ENCODE assay signal across 18 cellular contexts in the genomic region with DNA sequence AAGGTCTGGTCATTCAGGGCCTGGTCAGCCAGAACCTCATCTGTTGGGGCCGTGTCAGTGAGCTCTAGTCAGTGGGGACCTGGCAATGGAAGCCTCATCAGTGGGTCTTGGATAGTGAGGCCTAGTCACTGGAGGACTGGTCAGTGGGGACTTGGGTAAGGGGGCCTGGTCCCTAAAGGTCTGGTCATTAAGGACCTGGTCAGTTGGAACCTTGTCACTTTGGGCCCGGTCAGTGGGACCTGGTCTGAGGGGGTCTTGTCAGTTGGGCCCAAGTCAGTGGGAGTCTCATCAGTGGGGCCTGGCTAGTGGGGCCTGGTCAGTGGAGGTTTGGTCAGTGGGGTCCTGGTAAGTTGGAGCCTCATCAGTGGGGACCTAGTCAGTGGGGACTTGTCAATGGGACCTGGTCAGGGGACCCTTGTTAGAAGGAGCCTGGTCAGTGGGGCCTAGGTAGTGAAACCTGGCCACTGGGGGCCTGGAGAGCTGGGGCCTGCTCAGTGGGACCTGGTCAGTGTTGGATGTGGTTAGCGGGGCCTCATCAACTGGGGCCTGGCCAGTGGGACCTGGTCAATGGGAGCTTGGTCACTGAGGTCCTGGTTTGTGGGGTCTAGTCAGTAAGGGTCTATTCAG. TPM values are rescaled to one million over a fixed set of nuclear protein-coding genes. Genes with fewer than 3 reads are reported as not detected.
DNase-seq lines count a peak whose midpoint lies in the region; ATAC-seq and TF ChIP-seq lines count a peak whose summit lies in the region.
"Had no signal": no experiment of that assay in that cellular context is flagged by ENCODE, and none has a peak within 500 bp of the region (broad histone marks: within the 10 kb centered on the region; RNA-seq: fewer than 3 reads in every experiment).

No MANE protein-coding gene starts in this region.

- H4K20me1 ChIP-seq in osteoblast (ENCODE audit: insufficient read depth, low read length), result no peaks in the 10 kb centered on the region

- TF ChIP-seq CTCF in osteoblast (IDR thresholded peaks at IDR 0.05; ENCODE audit: extremely low read depth, low read depth, low read length) (no peak), esophagus squamous epithelium (IDR thresholded peaks at IDR 0.05) (no peak), type B pancreatic cell (conservative IDR thresholded peaks at IDR 0.05) (no peak)

- H3K36me3 ChIP-seq in osteoblast (ENCODE audit: insufficient read depth, low read length) (no peaks in the 10 kb centered on the region), esophagus squamous epithelium (no peaks in the 10 kb centered on the region)

- ATAC-seq in left cardiac atrium, result no peak
- no peak for ATAC-seq in right cardiac atrium
- ATAC-seq in activated T-helper 17 cell treated with anti-CD3 and anti-CD28 coated beads, Interleukin-2, amount 50 U/mL, for 72 hours (replicated peaks), result no peak
- ATAC-seq: A549 had no signal

- no peaks in the 10 kb centered on the region for H3K27me3 Mint-ChIP-seq in activated T-helper 17 cell treated with anti-CD3 and anti-CD28 coated beads, Interleukin-2, amount 50 U/mL, for 72 hours
- peaks cover 4% of the 10 kb centered on the region for H3K27me3 Mint-ChIP-seq in type B pancreatic cell
- H3K27me3 Mint-ChIP-seq: B cell had no signal

- H3K4me2 ChIP-seq in osteoblast (ENCODE audit: insufficient read depth, low read length), result no peak overlapping the region
- H3K4me2 ChIP-seq: A549 had no signal

- H3K36me3 Mint-ChIP-seq in activated T-helper 17 cell treated with anti-CD3 and anti-CD28 coated beads, Interleukin-2, amount 50 U/mL, for 72 hours (ENCODE audit: low read depth), result no peaks in the 10 kb centered on the region
- no peaks in the 10 kb centered on the region for H3K36me3 Mint-ChIP-seq in type B pancreatic cell
- H3K36me3 Mint-ChIP-seq: CD14-positive monocyte had no signal

- H3K9me3 ChIP-seq in right cardiac atrium (ENCODE audit: control insufficient read depth, low read length) (no peaks in the 10 kb centered on the region), osteoblast (ENCODE audit: low read depth, low read length) (no peaks in the 10 kb centered on the region), esophagus squamous epithelium (no peaks in the 10 kb centered on the region)
- H3K9me3 ChIP-seq: A549 had no signal

- DNase-seq in left cardiac atrium (peak; percentile 8), right cardiac atrium (no peak), osteoblast (ENCODE audit: insufficient read length, low spot score, missing footprints) (peak; percentile 54), esophagus squamous epithelium (lab: John Stamatoyannopoulos, UW) (no peak), NCI-H2081 treated with DMSO at 0.1 percent for 48 hours (lab: John Stamatoyannopoulos, UW) (no peak), type B pancreatic cell (ENCODE audit: extremely low spot score, unreplicated experiment) (no peak)
- DNase-seq: EL, GF-D8, Kasumi-1, NCI-H1417, NCI-H1694 treated with DMSO at 0.1 percent for 48 hours, NCI-H446, NCI-H526, OCI-M1 had no signal

- WGBS in right cardiac atrium, result 97% methylated on average over 3 of the region's 3 CpGs
- WGBS in esophagus squamous epithelium, 2 donors, result 100% methylated on average over 2 of the region's 3 CpGs; no CpG with 5 or more reads in 1 of the 2 donors

- no peaks in the 10 kb centered on the region for H3K4me1 ChIP-seq in right cardiac atrium (ENCODE audit: control insufficient read depth, insufficient read depth, low read length)
- H3K4me1 ChIP-seq in osteoblast (ENCODE audit: insufficient read depth, low read length), result no peaks in the 10 kb centered on the region
- H3K4me1 ChIP-seq in esophagus squamous epithelium, result no peaks in the 10 kb centered on the region
- H3K4me1 ChIP-seq: A549 had no signal

- no peak for TF ChIP-seq POLR2A in esophagus squamous epithelium (IDR thresholded peaks at IDR 0.05)

- intact Hi-C loops in left cardiac atrium (cut with DNase I), result no loop called here
- intact Hi-C loops in right cardiac atrium (cut with DNase I), result no loop called here
- intact Hi-C loops in esophagus squamous epithelium (cut with DNase I), result no loop called here

- H3K27me3 ChIP-seq in right cardiac atrium (ENCODE audit: control insufficient read depth, insufficient read depth) (no peaks in the 10 kb centered on the region), osteoblast (ENCODE audit: insufficient read depth, low read length) (no peaks in the 10 kb centered on the region), esophagus squamous epithelium (no peaks in the 10 kb centered on the region)

- no peak overlapping the region for H2AFZ ChIP-seq in osteoblast (ENCODE audit: low read length)

- H3K4me3 ChIP-seq in right cardiac atrium (ENCODE audit: low read length) (no peak overlapping the region), osteoblast (ENCODE audit: insufficient read depth, low read length) (no peak overlapping the region), esophagus squamous epithelium (no peak overlapping the region)
- H3K4me3 ChIP-seq: A549 had no signal

- peak overlapping the region; percentile 30 for H3K27ac Mint-ChIP-seq in activated T-helper 17 cell treated with anti-CD3 and anti-CD28 coated beads, Interleukin-2, amount 50 U/mL, for 72 hours
- H3K27ac Mint-ChIP-seq in type B pancreatic cell, result no peak overlapping the region
- H3K27ac Mint-ChIP-seq: B cell had no signal

- no peaks in the 10 kb centered on the region for H3K79me2 ChIP-seq in osteoblast (ENCODE audit: insufficient read depth, low read length)

- no peak overlapping the region for H3K4me3 Mint-ChIP-seq in activated T-helper 17 cell treated with anti-CD3 and anti-CD28 coated beads, Interleukin-2, amount 50 U/mL, for 72 hours
- no peak overlapping the region for H3K4me3 Mint-ChIP-seq in type B pancreatic cell
- H3K4me3 Mint-ChIP-seq: B cell, CD14-positive monocyte had no signal

- H3K9me3 Mint-ChIP-seq in activated T-helper 17 cell treated with anti-CD3 and anti-CD28 coated beads, Interleukin-2, amount 50 U/mL, for 72 hours, result no peaks in the 10 kb centered on the region
- no peaks in the 10 kb centered on the region for H3K9me3 Mint-ChIP-seq in type B pancreatic cell

- no peaks in the 10 kb centered on the region for H3K4me1 Mint-ChIP-seq in activated T-helper 17 cell treated with anti-CD3 and anti-CD28 coated beads, Interleukin-2, amount 50 U/mL, for 72 hours
- H3K4me1 Mint-ChIP-seq in type B pancreatic cell (ENCODE audit: unreplicated experiment), result no peaks in the 10 kb centered on the region
- H3K4me1 Mint-ChIP-seq: B cell had no signal

- H3K27ac ChIP-seq in right cardiac atrium (ENCODE audit: low read length) (no peak overlapping the region), osteoblast (ENCODE audit: low read depth, low read length) (no peak overlapping the region), esophagus squamous epithelium (no peak overlapping the region)
- H3K27ac ChIP-seq: A549 had no signal

RNA-seq across cellular contexts. Expression of a gene that starts 43.7 kb away (rescaled TPM):
- total RNA-seq in left cardiac atrium (100 to 1,000 TPM; 183 to 310 TPM), right cardiac atrium (100 to 1,000 TPM in 3 of 4 donors, 10 to 100 TPM in 1; 87.7 to 226 (median 130) TPM), osteoblast (1,233 and 1,325 TPM in 2 replicates), esophagus squamous epithelium (100 to 1,000 TPM; 307 to 577 (median 369) TPM), type B pancreatic cell (ENCODE audit: low replicate concordance) (425 and 472 TPM in 2 replicates)
- 137 TPM for polyA plus RNA-seq in right cardiac atrium
- total RNA-seq in activated T-helper 17 cell treated with anti-CD3 and anti-CD28 coated beads, Interleukin-2, amount 50 U/mL, for 72 hours, result 100 to 1,000 TPM; 474 to 660 TPM

Comparison
In these comparisons a context has a peak if more than half of its experiments do, and no peak if none do; other contexts are left out.
1. DNase-seq: peak in left cardiac atrium (single experiment) and osteoblast (single experiment); none in right cardiac atrium (0 of 3), esophagus squamous epithelium (single experiment), NCI-H2081 treated with DMSO at 0.1 percent for 48 hours (single experiment) and type B pancreatic cell (single experiment).